30 cellular contexts compared by ENCODE assay signal in genomic region chr22:32919629-32920028, GRCh38.
"Had no signal": no experiment of that assay in that cellular context is flagged by ENCODE, and none has a peak within 500 bp of the region (broad histone marks: within the 10 kb centered on the region; RNA-seq: fewer than 3 reads in every experiment).

No MANE protein-coding gene starts in this region.

- ATAC-seq: Panc1 had no signal

- H2AFZ ChIP-seq: PC-9 had no signal

- DNase-seq: Karpas-422, NCI-H1048, NCI-H1092 treated with DMSO at 0.1 percent for 48 hours, NCI-H1105 treated with DMSO at 0.1 percent for 48 hours, NCI-H1417, NCI-H1436, NCI-H146, NCI-H1694, NCI-H187, NCI-H1930, NCI-H2029 treated with DMSO at 0.1 percent for 48 hours, NCI-H2081 treated with DMSO at 0.1 percent for 48 hours, NCI-H2107, NCI-H2171, NCI-H446 treated with DMSO at 0.1 percent for 48 hours, NCI-H510A, NCI-H524, NCI-H526, NCI-H69, NCI-H748 treated with DMSO at 0.1 percent for 48 hours, NCI-H82, PC-9, SHP77, SW 1271, T-helper 1 cell had no signal

- H3K4me1 ChIP-seq: SJSA1 had no signal

- H3K9ac ChIP-seq: SK-N-SH had no signal

- H3K36me3 ChIP-seq: SJSA1 had no signal

- H3K4me3 ChIP-seq: PC-9, SJSA1 had no signal

- H3K9me3 ChIP-seq: SK-N-SH had no signal

- H3K27ac ChIP-seq: PC-9, RWPE1, SJSA1 had no signal

- FAIRE-seq: RCC 7860 had no signal

- H3K4me2 ChIP-seq: PC-9, SK-N-SH had no signal
